Comparison of ENCODE assay signal across 1 cellular context in the genomic region with DNA sequence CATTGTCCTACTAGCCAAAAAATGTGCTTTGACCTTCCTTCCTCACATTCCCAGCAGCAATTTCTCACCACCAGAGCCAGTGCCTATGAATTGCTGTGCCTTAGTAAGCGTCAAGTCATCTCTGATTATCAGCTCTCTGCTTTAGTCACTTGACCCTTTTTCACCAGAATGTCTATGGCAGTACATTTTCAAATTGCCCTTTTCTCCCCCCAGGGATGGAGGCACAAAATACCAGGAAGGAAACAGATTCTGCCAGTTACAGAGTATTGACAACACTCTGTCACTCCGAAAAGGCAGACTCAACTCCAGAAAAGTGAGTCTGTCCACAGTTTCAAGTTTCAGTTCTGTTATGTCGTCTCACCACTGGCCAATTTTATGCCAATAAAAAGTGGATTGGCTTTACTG.
TF ChIP-seq lines count a peak whose summit lies in the region.

No MANE protein-coding gene starts in this region.

TF ChIP-seq in SK-N-SH, 30 proteins besides CTCF, POLR2A, EP300 and RAD21 (continued from another document):
- TF ChIP-seq JUND (IDR thresholded peaks at IDR 0.05): no peak
- no peak for TF ChIP-seq CHD2 (IDR thresholded peaks at IDR 0.05; ENCODE audit: low read length, partially characterized antibody)
- TF ChIP-seq TEAD4 (IDR thresholded peaks at IDR 0.05; ENCODE audit: borderline replicate concordance, insufficient read depth): no peak
- TF ChIP-seq, protein P1, sequence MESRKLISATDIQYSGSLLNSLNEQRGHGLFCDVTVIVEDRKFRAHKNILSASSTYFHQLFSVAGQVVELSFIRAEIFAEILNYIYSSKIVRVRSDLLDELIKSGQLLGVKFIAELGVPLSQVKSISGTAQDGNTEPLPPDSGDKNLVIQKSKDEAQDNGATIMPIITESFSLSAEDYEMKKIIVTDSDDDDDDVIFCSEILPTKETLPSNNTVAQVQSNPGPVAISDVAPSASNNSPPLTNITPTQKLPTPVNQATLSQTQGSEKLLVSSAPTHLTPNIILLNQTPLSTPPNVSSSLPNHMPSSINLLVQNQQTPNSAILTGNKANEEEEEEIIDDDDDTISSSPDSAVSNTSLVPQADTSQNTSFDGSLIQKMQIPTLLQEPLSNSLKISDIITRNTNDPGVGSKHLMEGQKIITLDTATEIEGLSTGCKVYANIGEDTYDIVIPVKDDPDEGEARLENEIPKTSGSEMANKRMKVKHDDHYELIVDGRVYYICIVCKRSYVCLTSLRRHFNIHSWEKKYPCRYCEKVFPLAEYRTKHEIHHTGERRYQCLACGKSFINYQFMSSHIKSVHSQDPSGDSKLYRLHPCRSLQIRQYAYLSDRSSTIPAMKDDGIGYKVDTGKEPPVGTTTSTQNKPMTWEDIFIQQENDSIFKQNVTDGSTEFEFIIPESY (IDR thresholded peaks at IDR 0.05; ENCODE audit: borderline replicate concordance, low read depth): no peak
- no peak for TF ChIP-seq TAF1 (IDR thresholded peaks at IDR 0.05; ENCODE audit: borderline replicate concordance, low read depth, low read length)
- TF ChIP-seq FOXJ3 (CRISPR knock-in tag; IDR thresholded peaks at IDR 0.05): no peak
- no peak for TF ChIP-seq TCF12 (IDR thresholded peaks at IDR 0.05)
- TF ChIP-seq POLR2AphosphoS5 (IDR thresholded peaks at IDR 0.05; ENCODE audit: low read depth, low read length): no peak
- TF ChIP-seq GATA2 (CRISPR knock-in tag; IDR thresholded peaks at IDR 0.05): no peak
